In genomic region chr3:70863049-70863448, GRCh38 we compare ENCODE assay signal across 15 cellular contexts.
DNase-seq lines count a peak whose midpoint lies in the region; ATAC-seq and TF ChIP-seq lines count a peak whose summit lies in the region.
"Had no signal": no experiment of that assay in that cellular context is flagged by ENCODE, and none has a peak within 500 bp of the region (broad histone marks: within the 10 kb centered on the region; RNA-seq: fewer than 3 reads in every experiment).

No MANE protein-coding gene starts in this region.

- H3K9me3 ChIP-seq in GM23248 (ENCODE audit: low read depth): no peaks in the 10 kb centered on the region
- peaks cover 0 to 11% (median 0%) of the 10 kb centered on the region in 4 donors for H3K9me3 ChIP-seq in esophagus muscularis mucosa
- H3K9me3 ChIP-seq in naive thymus-derived CD4-positive, alpha-beta T cell (ENCODE audit: control insufficient read depth in 2 of 3, low read length in 3 of 3): no peaks in the 10 kb centered on the region
- H3K9me3 ChIP-seq: BE2C had no signal

- POLR2A ChIA-PET in naive thymus-derived CD4-positive, alpha-beta T cell (lab: Charles Lee): no interaction called here

- H3K79me2 ChIP-seq in GM23248 (ENCODE audit: insufficient read depth): no peaks in the 10 kb centered on the region

- no peak overlapping the region for H3K9ac ChIP-seq in GM23248

- peaks cover 9% of the 10 kb centered on the region for H3K36me3 Mint-ChIP-seq in HFFc6 (ENCODE audit: low read depth)
- peaks cover 7% of the 10 kb centered on the region for H3K36me3 Mint-ChIP-seq in osteocyte (ENCODE audit: unreplicated experiment)
- peaks cover 0 to 10% (median 0%) of the 10 kb centered on the region in 5 donors for H3K36me3 Mint-ChIP-seq in naive thymus-derived CD4-positive, alpha-beta T cell
- H3K36me3 Mint-ChIP-seq: CD4-positive, alpha-beta memory T cell had no signal

- peaks cover 25% of the 10 kb centered on the region for H3K4me1 ChIP-seq in GM23248 (ENCODE audit: insufficient read depth)
- H3K4me1 ChIP-seq in esophagus muscularis mucosa: peaks cover 0 to 12% (median 7%) of the 10 kb centered on the region in 4 donors
- no peaks in the 10 kb centered on the region for H3K4me1 ChIP-seq in naive thymus-derived CD4-positive, alpha-beta T cell (ENCODE audit: control insufficient read depth in 2 of 2, insufficient read depth in 2 of 2, low read length in 2 of 2)
- H3K4me1 ChIP-seq: A549, BE2C had no signal

- TF ChIP-seq POLR2A in esophagus muscularis mucosa (IDR thresholded peaks at IDR 0.05; ENCODE audit: low read depth): no peak

- H3K27me3 Mint-ChIP-seq in HFFc6 (ENCODE audit: insufficient read depth) (no peaks in the 10 kb centered on the region), osteocyte (ENCODE audit: unreplicated experiment) (no peaks in the 10 kb centered on the region)
- peaks cover 8 to 18% (median 11%) of the 10 kb centered on the region in 5 donors for H3K27me3 Mint-ChIP-seq in naive thymus-derived CD4-positive, alpha-beta T cell

- H4K20me1 ChIP-seq in GM23248 (ENCODE audit: insufficient read depth): no peaks in the 10 kb centered on the region

- peak overlapping the region; percentile 24; the same call in 1 of the 2 replicates for H2AFZ ChIP-seq in GM23248

- ATAC-seq in left ventricle myocardium superior: peak; percentile 51
- ATAC-seq in naive thymus-derived CD4-positive, alpha-beta T cell: no peak
- ATAC-seq: A549, GM12878, HCT116 had no signal

- H3K27me3 ChIP-seq in GM23248 (replicated peaks; ENCODE audit: insufficient read depth): no peaks in the 10 kb centered on the region
- H3K27me3 ChIP-seq in esophagus muscularis mucosa: no peaks in the 10 kb centered on the region
- H3K27me3 ChIP-seq in naive thymus-derived CD4-positive, alpha-beta T cell (ENCODE audit: control insufficient read depth in 2 of 2, insufficient read depth in 2 of 2, low read length in 2 of 2): no peaks in the 10 kb centered on the region

- H3K9me3 Mint-ChIP-seq in HFFc6 (peaks cover 4% of the 10 kb centered on the region; the same call in 1 of the 2 replicates), osteocyte (ENCODE audit: unreplicated experiment) (peaks cover 7% of the 10 kb centered on the region)
- peaks cover 0 to 14% (median 4%) of the 10 kb centered on the region in 11 donors for H3K9me3 Mint-ChIP-seq in naive thymus-derived CD4-positive, alpha-beta T cell

- H3K9me2 ChIP-seq in GM23248 (ENCODE audit: insufficient read depth): no peaks in the 10 kb centered on the region

- H3K4me3 Mint-ChIP-seq in HFFc6: peak overlapping the region; percentile 70; the same call in 1 of the 2 replicates
- no peak overlapping the region for H3K4me3 Mint-ChIP-seq in osteocyte (ENCODE audit: unreplicated experiment)
- H3K4me3 Mint-ChIP-seq in naive thymus-derived CD4-positive, alpha-beta T cell: no peak overlapping the region
- H3K4me3 Mint-ChIP-seq: CD4-positive, alpha-beta memory T cell had no signal

- H3K27ac Mint-ChIP-seq in HFFc6 (no peak overlapping the region), osteocyte (ENCODE audit: unreplicated experiment) (peak overlapping the region; percentile 79)
- no peak overlapping the region for H3K27ac Mint-ChIP-seq in naive thymus-derived CD4-positive, alpha-beta T cell
- H3K27ac Mint-ChIP-seq: CD4-positive, alpha-beta memory T cell had no signal

- no peak for TF ChIP-seq EP300 in esophagus muscularis mucosa (IDR thresholded peaks at IDR 0.05)

- no peak for TF ChIP-seq CTCF in HFFc6 (IDR thresholded peaks at IDR 0.05)
- TF ChIP-seq CTCF in osteocyte (IDR thresholded peaks at IDR 0.05): no peak
- no peak for TF ChIP-seq CTCF in esophagus muscularis mucosa (IDR thresholded peaks at IDR 0.05)

- intact Hi-C loops in left ventricle myocardium superior (cut with micrococcal nuclease) (no loop called here), esophagus muscularis mucosa (cut with DNase I) (no loop called here)
- intact Hi-C loops in naive thymus-derived CD4-positive, alpha-beta T cell (cut with micrococcal nuclease): no loop called here

- no peaks in the 10 kb centered on the region for H3K36me3 ChIP-seq in GM23248 (ENCODE audit: low read depth)
- H3K36me3 ChIP-seq in esophagus muscularis mucosa: no peaks in the 10 kb centered on the region
- H3K36me3 ChIP-seq in naive thymus-derived CD4-positive, alpha-beta T cell (ENCODE audit: control insufficient read depth in 2 of 3, insufficient read depth in 3 of 3, low read length in 3 of 3): no peaks in the 10 kb centered on the region
- H3K36me3 ChIP-seq: BE2C had no signal

- peak overlapping the region; percentile 72 for H3K4me2 ChIP-seq in GM23248 (ENCODE audit: unreplicated experiment)
- H3K4me2 ChIP-seq: A549 had no signal

- peaks cover 32% of the 10 kb centered on the region for H3F3A ChIP-seq in GM23248 (ENCODE audit: insufficient read depth)

- H3K27ac ChIP-seq in GM23248 (peak overlapping the region; percentile 94; the same call in 1 of the 2 replicates), esophagus muscularis mucosa (replicated peaks in 1 of 4) (no peak overlapping the region)
- no peak overlapping the region for H3K27ac ChIP-seq in naive thymus-derived CD4-positive, alpha-beta T cell (ENCODE audit: low read depth, low read length)
- H3K27ac ChIP-seq: A549, C4-2B had no signal

- H3K4me3 ChIP-seq in GM23248 (no peak overlapping the region), esophagus muscularis mucosa (no peak overlapping the region)
- H3K4me3 ChIP-seq in naive thymus-derived CD4-positive, alpha-beta T cell (ENCODE audit: low read length): no peak overlapping the region
- H3K4me3 ChIP-seq: A549, GM12878 had no signal

- WGBS in GM23248 (ENCODE audit: low coverage in 1 of 2, low lambda C conversion rate in 2 of 2, missing lambda C conversion rate in 2 of 2), 2 experiments: 74 to 75% methylated on average over 5 of the region's 5 CpGs
- WGBS in esophagus muscularis mucosa: 78% methylated on average over 5 of the region's 5 CpGs

- peaks cover 39% of the 10 kb centered on the region for H3K4me1 Mint-ChIP-seq in HFFc6 (ENCODE audit: low read depth)
- H3K4me1 Mint-ChIP-seq in osteocyte (ENCODE audit: unreplicated experiment): peaks cover 33% of the 10 kb centered on the region
- no peaks in the 10 kb centered on the region for H3K4me1 Mint-ChIP-seq in naive thymus-derived CD4-positive, alpha-beta T cell
- H3K4me1 Mint-ChIP-seq: CD4-positive, alpha-beta memory T cell had no signal

- in situ Hi-C loops in GM23248 (cut with MboI): no loop called here

- CTCF ChIA-PET in naive thymus-derived CD4-positive, alpha-beta T cell (lab: Charles Lee): no interaction called here

- DNase-seq in GM23248 (no peak), HFFc6 (no peak), left ventricle myocardium superior (no peak), osteocyte (ENCODE audit: extremely low spot score, unreplicated experiment) (no peak), esophagus muscularis mucosa (ENCODE audit: extremely low spot score) (no peak), NCI-H2171 (lab: John Stamatoyannopoulos, UW) (no peak), SKM-1 (lab: John Stamatoyannopoulos, UW; ENCODE audit: unreplicated experiment) (no peak)
- DNase-seq in naive thymus-derived CD4-positive, alpha-beta T cell: no peak
- DNase-seq: BE2C; CD4-positive, alpha-beta memory T cell; DMS79 had no signal
